In genomic region chr6:107489636-107490567, GRCh38 we compare ENCODE assay signal across 8 cellular contexts. TPM values are rescaled to one million over a fixed set of nuclear protein-coding genes. Genes with fewer than 3 reads are reported as not detected.
DNase-seq lines count a peak whose midpoint lies in the region; ATAC-seq and TF ChIP-seq lines count a peak whose summit lies in the region.

TSS of gene SOBP (plus strand) at chr6:107490117. CDS start at chr6:107490617, 500 bp downstream.

- intact Hi-C loops in CD4-positive, alpha-beta T cell (cut with DNase I, micrococcal nuclease) = no loop called here

- ATAC-seq in CD4-positive, alpha-beta T cell (ENCODE audit: poor library complexity) = peak; percentile 51
- peak; percentile 48 for ATAC-seq in GM21381 (IDR thresholded peaks at IDR 0.05; ENCODE audit: unreplicated experiment)

- H3K4me3 Mint-ChIP-seq in CD4-positive, alpha-beta T cell = peak within 1 kb of the TSS; percentile 94

- no peak for TF ChIP-seq CTCF in CD4-positive, alpha-beta T cell (IDR thresholded peaks at IDR 0.05)

- no peak within 1 kb of the TSS for H3K27ac Mint-ChIP-seq in CD4-positive, alpha-beta T cell

- H3K4me1 Mint-ChIP-seq in CD4-positive, alpha-beta T cell (ENCODE audit: low read depth) = peaks cover 24% of the 10 kb centered on the region

- peaks cover 5% of the 10 kb centered on the region for H3K36me3 Mint-ChIP-seq in CD4-positive, alpha-beta T cell (ENCODE audit: low read depth)

- peaks cover 30% of the 10 kb centered on the region for H3K4me1 ChIP-seq in effector memory CD4-positive, alpha-beta T cell (ENCODE audit: control insufficient read depth, insufficient read depth, low read length, poor library complexity, severe bottlenecking)

- H3K4me3 ChIP-seq in effector memory CD4-positive, alpha-beta T cell (ENCODE audit: insufficient read depth, low read depth, low read length, poor library complexity, severe bottlenecking) = peak within 1 kb of the TSS; percentile 76

- H3K27me3 Mint-ChIP-seq in CD4-positive, alpha-beta T cell = peaks cover 54% of the 10 kb centered on the region

- peak in 6 of 10 experiments; percentile 5 to 43 (median 27) for DNase-seq in CD4-positive, alpha-beta T cell
- DNase-seq in NCI-H2107 treated with DMSO at 0.1 percent for 48 hours (lab: John Stamatoyannopoulos, UW; ENCODE audit: unreplicated experiment) = peak; percentile 26
- peak; percentile 32 for DNase-seq in activated CD4-positive, alpha-beta T cell treated with anti-CD3 and anti-CD28 coated beads, Interleukin-2, amount 50 U/mL, for 1 hour
- DNase-seq in effector memory CD4-positive, alpha-beta T cell = peak in 2 of 3 donors; percentile 11 to 14
- peak; percentile 62 to 66 for DNase-seq in lung microvascular endothelial cell (ENCODE audit: low read depth in 2 of 2)
- peak; percentile 57 for DNase-seq in stimulated activated CD8-positive, alpha-beta memory T cell treated with anti-CD3 and anti-CD28 coated beads, Interleukin-4, amount 100 ng/mL, for 48 hours
- no peak for DNase-seq in amniotic stem cell (lab: John Stamatoyannopoulos, UW)

- no peaks in the 10 kb centered on the region for H3K36me3 ChIP-seq in effector memory CD4-positive, alpha-beta T cell (ENCODE audit: control insufficient read depth, insufficient read depth, low read length)

- H3K27me3 ChIP-seq in CD4-positive, alpha-beta T cell (ENCODE audit: control insufficient read depth, insufficient read depth, low read length) = peaks cover 80% of the 10 kb centered on the region
- H3K27me3 ChIP-seq in effector memory CD4-positive, alpha-beta T cell (replicated peaks; ENCODE audit: control insufficient read depth, insufficient read depth, low read length, poor library complexity, severe bottlenecking) = peaks cover 46% of the 10 kb centered on the region

- no peaks in the 10 kb centered on the region for H3K9me3 Mint-ChIP-seq in CD4-positive, alpha-beta T cell

- POLR2A ChIA-PET in CD4-positive, alpha-beta T cell (lab: Charles Lee) = interaction anchor here (2.9 kb wide), 1 partner anchor 30 kb away, joined by 9 read pairs; the partner anchor contains the start of gene PDSS2

- no peaks in the 10 kb centered on the region for H3K9me3 ChIP-seq in CD4-positive, alpha-beta T cell (ENCODE audit: control insufficient read depth, low read length)
- no peaks in the 10 kb centered on the region for H3K9me3 ChIP-seq in effector memory CD4-positive, alpha-beta T cell (ENCODE audit: control insufficient read depth, low read length)

- no peak within 1 kb of the TSS for H3K27ac ChIP-seq in CD4-positive, alpha-beta T cell (ENCODE audit: low read depth, low read length)
- no peak within 1 kb of the TSS for H3K27ac ChIP-seq in effector memory CD4-positive, alpha-beta T cell (ENCODE audit: insufficient read depth, low read length, poor library complexity, severe bottlenecking)

- CTCF ChIA-PET in CD4-positive, alpha-beta T cell (lab: Charles Lee) = interaction anchor here (0.8 to 1.1 kb wide), 2 partner anchors 31 kb away, joined by 3 read pairs; partner anchors contain the start of gene PDSS2

RNA-seq across cellular contexts. Expression of gene SOBP, which starts in this region (rescaled TPM):
- under 1 TPM; 0.05 to 0.17 TPM for total RNA-seq in CD4-positive, alpha-beta T cell
- total RNA-seq in lung microvascular endothelial cell = 0.20 and 0.65 TPM in 2 replicates

Comparison
In these comparisons a context has a peak if more than half of its experiments do, and no peak if none do; other contexts are left out.
1. Peak in DNase-seq and ATAC-seq in CD4-positive, alpha-beta T cell; RNA of the gene not detected or under 1 TPM.
2. Peak in DNase-seq in lung microvascular endothelial cell; RNA of the gene not detected or under 1 TPM.